In genomic region chr3:3778216-3778615, GRCh38 we compare ENCODE assay signal across 26 cellular contexts. TPM values are rescaled to one million over a fixed set of nuclear protein-coding genes. Genes with fewer than 3 reads are reported as not detected.
"Had no signal": no experiment of that assay in that cellular context is flagged by ENCODE, and none has a peak within 500 bp of the region (broad histone marks: within the 10 kb centered on the region; RNA-seq: fewer than 3 reads in every experiment).

No MANE protein-coding gene starts in this region.

- H3K9me3 ChIP-seq: colonic mucosa, gastrocnemius medialis had no signal

- ATAC-seq: effector memory CD8-positive, alpha-beta T cell; esophagus mucosa; foreskin keratinocyte; gastroesophageal sphincter had no signal

- H3K27me3 ChIP-seq: colonic mucosa, dorsolateral prefrontal cortex, esophagus muscularis mucosa, esophagus squamous epithelium, foreskin keratinocyte, gastrocnemius medialis, gastroesophageal sphincter, heart right ventricle had no signal

- H3K36me3 ChIP-seq: colonic mucosa, esophagus squamous epithelium had no signal

- DNase-seq: colonic mucosa; cortex of kidney; dermis blood vessel endothelial cell; dorsolateral prefrontal cortex; effector CD4-positive, alpha-beta T cell; effector CD8-positive, alpha-beta T cell; effector memory CD4-positive, alpha-beta T cell; effector memory CD8-positive, alpha-beta T cell; endodermal cell; erythroblast; esophagus squamous epithelium; foreskin fibroblast; foreskin keratinocyte; foreskin melanocyte; glutamatergic neuron; head of caudate nucleus; heart right ventricle had no signal

- H3K27ac ChIP-seq: colonic mucosa, coronary artery, dorsolateral prefrontal cortex, esophagus muscularis mucosa, esophagus squamous epithelium, foreskin keratinocyte, gastroesophageal sphincter, heart right ventricle had no signal

- H3K4me3 Mint-ChIP-seq: dendritic cell treated with granulocyte-macrophage colony-stimulating factor and Interleukin-4, amounts not matched to agents 40 ng/mL and 50 ng/mL, for 4 days; effector memory CD8-positive, alpha-beta T cell; endodermal cell had no signal

- H3K4me3 ChIP-seq: colonic mucosa, coronary artery, dorsolateral prefrontal cortex, esophagus muscularis mucosa, esophagus squamous epithelium, gastrocnemius medialis, gastroesophageal sphincter, heart right ventricle had no signal

- H3K4me1 ChIP-seq: colonic mucosa, esophagus muscularis mucosa, esophagus squamous epithelium, foreskin keratinocyte, gastroesophageal sphincter, heart right ventricle had no signal

- H3K4me1 Mint-ChIP-seq: endodermal cell had no signal

- H3K27ac Mint-ChIP-seq: dendritic cell treated with granulocyte-macrophage colony-stimulating factor and Interleukin-4, amounts not matched to agents 40 ng/mL and 50 ng/mL, for 4 days; effector memory CD8-positive, alpha-beta T cell; endodermal cell had no signal

- H3K27me3 Mint-ChIP-seq: dendritic cell treated with granulocyte-macrophage colony-stimulating factor and Interleukin-4, amounts not matched to agents 40 ng/mL and 50 ng/mL, for 4 days; effector memory CD8-positive, alpha-beta T cell had no signal

RNA-seq across cellular contexts. Expression of gene LRRN1, which starts 21.0 kb away (rescaled TPM):
- total RNA-seq: dermis blood vessel endothelial cell, dermis microvascular lymphatic vessel endothelial cell, endothelial cell of umbilical vein, glomerular endothelial cell had no signal
